14 cellular contexts compared by ENCODE assay signal in the genomic region with DNA sequence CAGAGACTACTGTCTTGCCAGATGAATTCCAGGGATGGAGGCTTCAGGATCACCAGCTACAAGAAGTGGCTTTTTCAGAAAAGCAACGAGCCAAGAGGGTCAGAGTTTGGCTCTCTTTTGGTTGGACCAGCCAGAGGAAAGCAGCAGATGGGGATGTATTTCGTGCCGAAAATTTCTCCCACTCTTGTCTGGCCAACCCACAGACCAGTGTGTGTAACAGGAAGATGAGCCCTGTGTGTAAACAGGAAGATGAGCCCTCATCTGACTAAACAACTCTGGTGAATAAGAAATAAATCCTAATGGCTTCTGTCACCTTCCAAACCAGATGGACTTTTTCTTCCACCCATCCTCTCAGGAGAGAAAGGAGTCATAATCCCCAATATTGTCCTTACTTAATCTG. TPM values are rescaled to one million over a fixed set of nuclear protein-coding genes. Genes with fewer than 3 reads are reported as not detected.
DNase-seq lines count a peak whose midpoint lies in the region; ATAC-seq and TF ChIP-seq lines count a peak whose summit lies in the region.
"Had no signal": no experiment of that assay in that cellular context is flagged by ENCODE, and none has a peak within 500 bp of the region (broad histone marks: within the 10 kb centered on the region; RNA-seq: fewer than 3 reads in every experiment).

No MANE protein-coding gene starts in this region.

- H3K27ac ChIP-seq in right atrium auricular region (no peak overlapping the region), ascending aorta (no peak overlapping the region)

- H3K27me3 ChIP-seq in right atrium auricular region (no peaks in the 10 kb centered on the region), ascending aorta (no peaks in the 10 kb centered on the region)
- H3K27me3 ChIP-seq: tibial nerve had no signal

- TF ChIP-seq CTCF in right atrium auricular region (IDR thresholded peaks at IDR 0.05), result no peak
- no peak for TF ChIP-seq CTCF in Calu3 (IDR thresholded peaks at IDR 0.05; ENCODE audit: unreplicated experiment)
- no peak for TF ChIP-seq CTCF in ascending aorta (IDR thresholded peaks at IDR 0.05)

- ATAC-seq in stimulated activated effector memory CD8-positive, alpha-beta T cell treated with anti-CD3 and anti-CD28 coated beads, Interleukin-12 subunit alpha, Interleukin-12 subunit beta, amount 100 ng/mL, for 72 hours, result no peak
- ATAC-seq: GM23338 had no signal

- peak overlapping the region; percentile 99 for H3K27ac Mint-ChIP-seq in activated CD4-positive, alpha-beta T cell treated with anti-CD3 and anti-CD28 coated beads, Interleukin-2, amount 10 ng/mL, durations not matched to agents 7 days and 5 days
- peak overlapping the region; percentile 81 for H3K27ac Mint-ChIP-seq in dendritic cell treated with granulocyte-macrophage colony-stimulating factor and Interleukin-4, amounts not matched to agents 40 ng/mL and 50 ng/mL, for 4 days
- H3K27ac Mint-ChIP-seq in stimulated activated effector memory CD8-positive, alpha-beta T cell treated with anti-CD3 and anti-CD28 coated beads, Interleukin-12 subunit alpha, Interleukin-12 subunit beta, amount 100 ng/mL, for 72 hours, result peak overlapping the region; percentile 95
- H3K27ac Mint-ChIP-seq in Calu3 (ENCODE audit: unreplicated experiment), result no peak overlapping the region
- H3K27ac Mint-ChIP-seq: GM23338 had no signal

- no peak for DNase-seq in activated CD4-positive, alpha-beta T cell treated with anti-CD3 and anti-CD28 coated beads, Interleukin-2, amount 10 ng/mL, durations not matched to agents 7 days and 5 days
- no peak for DNase-seq in activated CD4-positive, alpha-beta T cell treated with anti-CD3 and anti-CD28 coated beads, Interleukin-2, amount 50 U/mL, for 48 hours
- peak; percentile 95 for DNase-seq in NCI-H82 (lab: John Stamatoyannopoulos, UW)
- no peak for DNase-seq in stimulated activated effector memory CD8-positive, alpha-beta T cell treated with anti-CD3 and anti-CD28 coated beads, Interleukin-12 subunit alpha, Interleukin-12 subunit beta, amount 100 ng/mL, for 72 hours (ENCODE audit: low spot score in 2 of 2)
- DNase-seq in right atrium auricular region (ENCODE audit: low spot score), result no peak
- no peak for DNase-seq in Calu3
- no peak for DNase-seq in ascending aorta (ENCODE audit: low spot score in 2 of 2)
- DNase-seq: activated CD4-positive, alpha-beta T cell treated with anti-CD3 and anti-CD28 coated beads, Interleukin-2, amount 50 U/mL, for 4 hours; amygdala; cortex of kidney; mammary epithelial cell had no signal

- peaks cover 84% of the 10 kb centered on the region for H3K4me1 Mint-ChIP-seq in activated CD4-positive, alpha-beta T cell treated with anti-CD3 and anti-CD28 coated beads, Interleukin-2, amount 10 ng/mL, durations not matched to agents 7 days and 5 days
- H3K4me1 Mint-ChIP-seq in dendritic cell treated with granulocyte-macrophage colony-stimulating factor and Interleukin-4, amounts not matched to agents 40 ng/mL and 50 ng/mL, for 4 days (ENCODE audit: low read depth), result peaks cover 93% of the 10 kb centered on the region
- peaks cover 87% of the 10 kb centered on the region for H3K4me1 Mint-ChIP-seq in stimulated activated effector memory CD8-positive, alpha-beta T cell treated with anti-CD3 and anti-CD28 coated beads, Interleukin-12 subunit alpha, Interleukin-12 subunit beta, amount 100 ng/mL, for 72 hours
- H3K4me1 Mint-ChIP-seq in Calu3 (ENCODE audit: low read depth, unreplicated experiment), result no peaks in the 10 kb centered on the region

- H3K36me3 ChIP-seq in right atrium auricular region, result peaks cover 10% of the 10 kb centered on the region
- peaks cover 0 to 7% of the 10 kb centered on the region in 2 donors for H3K36me3 ChIP-seq in ascending aorta

- peaks cover 78% of the 10 kb centered on the region for H3K36me3 Mint-ChIP-seq in activated CD4-positive, alpha-beta T cell treated with anti-CD3 and anti-CD28 coated beads, Interleukin-2, amount 10 ng/mL, durations not matched to agents 7 days and 5 days (ENCODE audit: low read depth)
- peaks cover 52% of the 10 kb centered on the region for H3K36me3 Mint-ChIP-seq in dendritic cell treated with granulocyte-macrophage colony-stimulating factor and Interleukin-4, amounts not matched to agents 40 ng/mL and 50 ng/mL, for 4 days (ENCODE audit: low read depth)
- peaks cover 81% of the 10 kb centered on the region for H3K36me3 Mint-ChIP-seq in stimulated activated effector memory CD8-positive, alpha-beta T cell treated with anti-CD3 and anti-CD28 coated beads, Interleukin-12 subunit alpha, Interleukin-12 subunit beta, amount 100 ng/mL, for 72 hours
- H3K36me3 Mint-ChIP-seq in Calu3 (ENCODE audit: insufficient read depth, unreplicated experiment), result peaks cover 4% of the 10 kb centered on the region

- CTCF ChIA-PET in activated CD4-positive, alpha-beta T cell treated with anti-CD3 and anti-CD28 coated beads, Interleukin-2, amount 10 ng/mL, durations not matched to agents 7 days and 5 days (lab: Charles Lee), result interaction anchor here (0.5 to 1.2 kb wide), 2 partner anchors 13 to 59 kb away, joined by 3 to 4 read pairs; partner anchors contain the start of gene GPR68
- CTCF ChIA-PET in Calu3 (lab: Charles Lee), result no interaction called here

- no TSS peak for BruUV-seq in Calu3 (replicated peaks; lab: Mats Ljungman, UMichigan)

- POLR2A ChIA-PET in activated CD4-positive, alpha-beta T cell treated with anti-CD3 and anti-CD28 coated beads, Interleukin-2, amount 10 ng/mL, durations not matched to agents 7 days and 5 days (lab: Charles Lee), result no interaction called here

- peak overlapping the region; percentile 80 for H3K4me3 Mint-ChIP-seq in activated CD4-positive, alpha-beta T cell treated with anti-CD3 and anti-CD28 coated beads, Interleukin-2, amount 10 ng/mL, durations not matched to agents 7 days and 5 days
- no peak overlapping the region for H3K4me3 Mint-ChIP-seq in dendritic cell treated with granulocyte-macrophage colony-stimulating factor and Interleukin-4, amounts not matched to agents 40 ng/mL and 50 ng/mL, for 4 days
- H3K4me3 Mint-ChIP-seq in stimulated activated effector memory CD8-positive, alpha-beta T cell treated with anti-CD3 and anti-CD28 coated beads, Interleukin-12 subunit alpha, Interleukin-12 subunit beta, amount 100 ng/mL, for 72 hours, result peak overlapping the region; percentile 71
- H3K4me3 Mint-ChIP-seq in Calu3 (ENCODE audit: low read depth, unreplicated experiment), result no peak overlapping the region
- H3K4me3 Mint-ChIP-seq: GM23338 had no signal

- H3K9me3 ChIP-seq in right atrium auricular region (no peaks in the 10 kb centered on the region), ascending aorta (peaks cover 0 to 4% of the 10 kb centered on the region in 2 donors)

- peaks cover 16% of the 10 kb centered on the region for H3K9me3 Mint-ChIP-seq in activated CD4-positive, alpha-beta T cell treated with anti-CD3 and anti-CD28 coated beads, Interleukin-2, amount 10 ng/mL, durations not matched to agents 7 days and 5 days
- H3K9me3 Mint-ChIP-seq in dendritic cell treated with granulocyte-macrophage colony-stimulating factor and Interleukin-4, amounts not matched to agents 40 ng/mL and 50 ng/mL, for 4 days, result peaks cover 14% of the 10 kb centered on the region
- no peaks in the 10 kb centered on the region for H3K9me3 Mint-ChIP-seq in stimulated activated effector memory CD8-positive, alpha-beta T cell treated with anti-CD3 and anti-CD28 coated beads, Interleukin-12 subunit alpha, Interleukin-12 subunit beta, amount 100 ng/mL, for 72 hours
- peaks cover 2% of the 10 kb centered on the region for H3K9me3 Mint-ChIP-seq in Calu3 (ENCODE audit: low read depth, unreplicated experiment)

- intact Hi-C loops in dendritic cell treated with granulocyte-macrophage colony-stimulating factor and Interleukin-4, amounts not matched to agents 40 ng/mL and 50 ng/mL, for 4 days (cut with micrococcal nuclease), result loop anchor here (5.0 kb wide), 1 partner anchor 36 kb away; no protein-coding TSS in a partner anchor
- intact Hi-C loops in Calu3 (cut with micrococcal nuclease; ENCODE audit: unreplicated experiment) (no loop called here), ascending aorta (cut with DNase I) (no loop called here)

- no peaks in the 10 kb centered on the region for H3K27me3 Mint-ChIP-seq in activated CD4-positive, alpha-beta T cell treated with anti-CD3 and anti-CD28 coated beads, Interleukin-2, amount 10 ng/mL, durations not matched to agents 7 days and 5 days
- peaks cover 2% of the 10 kb centered on the region for H3K27me3 Mint-ChIP-seq in dendritic cell treated with granulocyte-macrophage colony-stimulating factor and Interleukin-4, amounts not matched to agents 40 ng/mL and 50 ng/mL, for 4 days
- no peaks in the 10 kb centered on the region for H3K27me3 Mint-ChIP-seq in Calu3 (ENCODE audit: unreplicated experiment)

- H3K4me3 ChIP-seq in right atrium auricular region (no peak overlapping the region), ascending aorta (no peak overlapping the region)
- H3K4me3 ChIP-seq: GM23338, tibial nerve had no signal

- H3K4me1 ChIP-seq in right atrium auricular region, result no peaks in the 10 kb centered on the region
- no peaks in the 10 kb centered on the region for H3K4me1 ChIP-seq in ascending aorta

RNA-seq across cellular contexts. Expression of gene GPR68, which starts 13.1 kb away (rescaled TPM):
- 10 to 100 TPM; 32.7 to 33.0 TPM for total RNA-seq in activated CD4-positive, alpha-beta T cell treated with anti-CD3 and anti-CD28 coated beads, Interleukin-2, amount 10 ng/mL, durations not matched to agents 7 days and 5 days
- 1 to 10 TPM in 1 of 2 donors, under 1 TPM in 1; 0.55 to 1.4 TPM for total RNA-seq in right atrium auricular region
- not detected in 2 replicates for total RNA-seq in Calu3 (2022)
- total RNA-seq in ascending aorta, result not detected

Comparison
In these comparisons a context has a peak if more than half of its experiments do, and no peak if none do; other contexts are left out.
1. H3K4me3 Mint-ChIP-seq: peak in activated CD4-positive, alpha-beta T cell treated with anti-CD3 and anti-CD28 coated beads, Interleukin-2, amount 10 ng/mL, durations not matched to agents 7 days and 5 days (single experiment) and stimulated activated effector memory CD8-positive, alpha-beta T cell treated with anti-CD3 and anti-CD28 coated beads, Interleukin-12 subunit alpha, Interleukin-12 subunit beta, amount 100 ng/mL, for 72 hours (single experiment); none in dendritic cell treated with granulocyte-macrophage colony-stimulating factor and Interleukin-4, amounts not matched to agents 40 ng/mL and 50 ng/mL, for 4 days (single experiment) and Calu3 (single experiment).
2. RNA of gene GPR68, which starts 13.1 kb away (total RNA-seq): 32.7 to 33.0 TPM in activated CD4-positive, alpha-beta T cell treated with anti-CD3 and anti-CD28 coated beads, Interleukin-2, amount 10 ng/mL, durations not matched to agents 7 days and 5 days; 0.55 to 1.4 TPM in right atrium auricular region, not detected in Calu3 and not detected in ascending aorta (single experiment); every median in the first group is over 10 times any median in the second.